In the genomic region with DNA sequence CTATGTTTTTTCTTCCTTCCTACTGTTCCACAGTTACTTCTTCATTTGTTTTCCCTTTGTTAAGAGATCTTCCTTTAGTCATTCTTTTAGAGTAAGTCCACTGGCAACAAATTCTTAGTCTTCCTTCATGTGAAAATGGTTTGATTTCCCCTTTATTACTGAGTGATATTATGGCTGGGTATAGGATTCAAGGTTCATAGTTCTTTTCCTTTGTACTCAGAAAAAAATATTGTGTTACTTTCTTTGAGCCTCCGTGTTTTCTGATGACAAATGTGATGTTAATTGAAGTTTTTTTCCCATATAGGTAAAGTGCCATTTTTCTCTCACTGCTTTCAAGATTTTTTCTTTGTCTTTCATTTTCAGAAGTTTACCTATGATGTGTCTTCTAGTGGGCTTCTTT, we compare ENCODE assay signal across 10 cellular contexts.
"Had no signal": no experiment of that assay in that cellular context is flagged by ENCODE, and none has a peak within 500 bp of the region (broad histone marks: within the 10 kb centered on the region; RNA-seq: fewer than 3 reads in every experiment).

No MANE protein-coding gene starts in this region.

- H2AFZ ChIP-seq: GM23248, GM23338 had no signal

- H3K9me3 ChIP-seq: HAP-1 had no signal

- H3K4me3 ChIP-seq: GM23248, GM23338, HAP-1 had no signal

- H3K4me2 ChIP-seq: GM23338 had no signal

- ATAC-seq: GM23338, HCT116 had no signal

- FAIRE-seq: H1 had no signal

- DNase-seq: GM23248, GOT3, H7, H9, HCEC 1CT, HFFc6 had no signal

- H3K27ac ChIP-seq: GM23248 had no signal

- H3K36me3 ChIP-seq: HAP-1 had no signal

- H3K4me1 ChIP-seq: HAP-1 had no signal

- H3K9ac ChIP-seq: GM23248 had no signal
